ENCODE assay signal across 1 cellular context in genomic region chr1:18938008-18938706, GRCh38.
TF ChIP-seq lines count a peak whose summit lies in the region.

No MANE protein-coding gene starts in this region.

TF ChIP-seq in HepG2, 621 proteins besides CTCF, POLR2A, EP300 and RAD21:
- no peak for TF ChIP-seq CENPT (CRISPR knock-in tag; IDR thresholded peaks at IDR 0.05; ENCODE audit: low read depth)
- TF ChIP-seq ZSCAN21 (CRISPR knock-in tag; IDR thresholded peaks at IDR 0.05; ENCODE audit: borderline replicate concordance): no peak
- TF ChIP-seq TGIF2 (CRISPR knock-in tag; IDR thresholded peaks at IDR 0.05): no peak
- TF ChIP-seq ZNF691 (CRISPR knock-in tag; IDR thresholded peaks at IDR 0.05; ENCODE audit: borderline replicate concordance, low read depth): 0 out of 2 replicates have a peak, but pooled peaks have one; percentile 42
- no peak for TF ChIP-seq FOXA3 (CRISPR knock-in tag; IDR thresholded peaks at IDR 0.05)
- no peak for TF ChIP-seq PRMT3 (CRISPR knock-in tag; IDR thresholded peaks at IDR 0.05; ENCODE audit: borderline replicate concordance, low read depth)
- peak; percentile 93 for TF ChIP-seq ZNF629 (CRISPR knock-in tag; conservative IDR thresholded peaks at IDR 0.05)
- no peak for TF ChIP-seq ZNF703 (CRISPR knock-in tag; IDR thresholded peaks at IDR 0.05; ENCODE audit: borderline replicate concordance)
- no peak for TF ChIP-seq TRIM22 (IDR thresholded peaks at IDR 0.05)
- no peak for TF ChIP-seq RARA (CRISPR knock-in tag; IDR thresholded peaks at IDR 0.05)
- TF ChIP-seq ZBTB38 (CRISPR knock-in tag; IDR thresholded peaks at IDR 0.05): peak; percentile 85
- TF ChIP-seq IKZF5 (CRISPR knock-in tag; IDR thresholded peaks at IDR 0.05): no peak
- TF ChIP-seq ZBTB37 (CRISPR knock-in tag; IDR thresholded peaks at IDR 0.05): no peak
- TF ChIP-seq ZFX (CRISPR knock-in tag; IDR thresholded peaks at IDR 0.05; ENCODE audit: low read depth): peak; percentile 58
- no peak for TF ChIP-seq RERE (CRISPR knock-in tag; IDR thresholded peaks at IDR 0.05; ENCODE audit: low read depth)
- no peak for TF ChIP-seq ZNF235 (CRISPR knock-in tag; IDR thresholded peaks at IDR 0.05; ENCODE audit: borderline replicate concordance)
- TF ChIP-seq ZBTB33 (CRISPR knock-in tag; IDR thresholded peaks at IDR 0.05): peak; percentile 100
- TF ChIP-seq SNAPC4 (CRISPR knock-in tag; IDR thresholded peaks at IDR 0.05): no peak
- no peak for TF ChIP-seq ZKSCAN1 (IDR thresholded peaks at IDR 0.05; ENCODE audit: low read length)
- peak; percentile 91 for TF ChIP-seq ZNF768 (CRISPR knock-in tag; IDR thresholded peaks at IDR 0.05)
- peak; percentile 61 for TF ChIP-seq ZNF687 (CRISPR knock-in tag; IDR thresholded peaks at IDR 0.05)
- TF ChIP-seq HOXA3 (CRISPR knock-in tag; IDR thresholded peaks at IDR 0.05): no peak
- no peak for TF ChIP-seq ZNF670 (CRISPR knock-in tag; IDR thresholded peaks at IDR 0.05; ENCODE audit: borderline replicate concordance)
- no peak for TF ChIP-seq RORA (CRISPR knock-in tag; IDR thresholded peaks at IDR 0.05)
- TF ChIP-seq THYN1 (CRISPR knock-in tag; IDR thresholded peaks at IDR 0.05; ENCODE audit: borderline replicate concordance, low read depth): no peak
- TF ChIP-seq ZMYM3 (CRISPR knock-in tag; IDR thresholded peaks at IDR 0.05): peak; percentile 43; the same call in 1 of the 2 replicates
- TF ChIP-seq HINFP (CRISPR knock-in tag; IDR thresholded peaks at IDR 0.05; ENCODE audit: low read depth): peak; percentile 47; the same call in 1 of the 2 replicates
- no peak for TF ChIP-seq ZNF383 (CRISPR knock-in tag; IDR thresholded peaks at IDR 0.05; ENCODE audit: borderline replicate concordance)
